Comparison of ENCODE assay signal across 11 cellular contexts in the genomic region with DNA sequence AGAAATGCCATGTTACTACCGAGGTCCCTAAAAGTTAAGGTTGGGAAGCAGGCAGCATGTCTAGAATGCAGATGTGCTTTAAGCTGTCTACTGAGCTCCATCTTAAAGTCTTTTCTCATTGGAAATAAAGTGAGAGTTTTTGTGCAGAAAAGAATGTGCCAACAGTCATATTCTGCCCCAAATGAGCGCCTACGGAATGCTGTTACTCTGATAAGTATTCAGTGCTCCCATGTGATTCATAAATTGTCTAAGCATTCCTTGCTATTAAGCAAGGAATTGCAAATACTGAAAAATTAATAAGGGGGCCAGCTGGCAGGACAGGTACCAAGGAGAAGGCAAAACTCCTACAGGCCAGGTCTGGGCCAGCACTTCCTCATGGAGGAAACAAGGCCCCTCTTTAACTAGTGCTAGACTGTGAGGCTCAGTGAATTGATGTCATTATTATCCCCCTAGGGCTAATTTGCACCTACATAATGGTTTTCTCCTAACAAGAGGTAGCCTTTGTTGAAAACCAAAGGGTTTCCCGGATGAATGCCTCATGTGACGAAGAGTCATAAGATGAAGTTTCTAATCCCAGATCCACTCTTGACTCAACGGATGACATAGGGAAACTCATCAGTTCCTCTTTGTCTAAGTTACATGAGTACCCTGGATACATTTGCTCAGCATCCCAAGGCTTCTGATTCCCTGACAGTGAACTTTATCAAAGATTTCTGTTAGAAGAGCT. TPM values are rescaled to one million over a fixed set of nuclear protein-coding genes. Genes with fewer than 3 reads are reported as not detected.
DNase-seq lines count a peak whose midpoint lies in the region; TF ChIP-seq lines count a peak whose summit lies in the region.
"Had no signal": no experiment of that assay in that cellular context is flagged by ENCODE, and none has a peak within 500 bp of the region (broad histone marks: within the 10 kb centered on the region; RNA-seq: fewer than 3 reads in every experiment).

No MANE protein-coding gene starts in this region.

- H3K4me1 Mint-ChIP-seq in glutamatergic neuron (ENCODE audit: low read depth, unreplicated experiment) = peaks cover 20% of the 10 kb centered on the region

- TF ChIP-seq POLR2A in suprapubic skin (IDR thresholded peaks at IDR 0.05) = no peak

- no peak for TF ChIP-seq EP300 in suprapubic skin (IDR thresholded peaks at IDR 0.05)

- no peaks in the 10 kb centered on the region for H3K4me1 ChIP-seq in colonic mucosa
- H3K4me1 ChIP-seq in suprapubic skin = peaks cover 8% of the 10 kb centered on the region

- WGBS in suprapubic skin = 88% methylated on average over 6 of the region's 6 CpGs

- peak; percentile 7 for DNase-seq in NCI-H146 treated with DMSO at 0.1 percent for 48 hours (lab: John Stamatoyannopoulos, UW; ENCODE audit: unreplicated experiment)
- DNase-seq in colonic mucosa = no peak
- DNase-seq in medulla oblongata (ENCODE audit: extremely low spot score) = peak; percentile 78
- DNase-seq in suprapubic skin (ENCODE audit: low spot score in 2 of 2) = no peak
- DNase-seq in EL = no peak
- no peak for DNase-seq in glutamatergic neuron
- DNase-seq in ecto neural progenitor cell (ENCODE audit: low spot score) = no peak
- DNase-seq: activated effector memory CD4-positive, alpha-beta T cell treated with anti-CD3 and anti-CD28 coated beads, Interleukin-2, amount 50 U/mL, for 16 hours; NCI-H1092; spleen had no signal

- H3K9me3 ChIP-seq in colonic mucosa = no peaks in the 10 kb centered on the region
- no peaks in the 10 kb centered on the region for H3K9me3 ChIP-seq in suprapubic skin
- H3K9me3 ChIP-seq: spleen had no signal

- intact Hi-C loops in colonic mucosa (cut with DNase I) = no loop called here

- H3K36me3 Mint-ChIP-seq in glutamatergic neuron (ENCODE audit: unreplicated experiment) = no peaks in the 10 kb centered on the region

- peaks cover 2% of the 10 kb centered on the region for H3K9me3 Mint-ChIP-seq in glutamatergic neuron (ENCODE audit: unreplicated experiment)

- H3K36me3 ChIP-seq in colonic mucosa (no peaks in the 10 kb centered on the region), suprapubic skin (no peaks in the 10 kb centered on the region)
- H3K36me3 ChIP-seq: spleen had no signal

- no peak overlapping the region for H3K4me3 ChIP-seq in colonic mucosa
- H3K4me3 ChIP-seq in suprapubic skin = no peak overlapping the region
- H3K4me3 ChIP-seq: spleen had no signal

- peaks cover 2% of the 10 kb centered on the region for H3K27me3 Mint-ChIP-seq in glutamatergic neuron (ENCODE audit: unreplicated experiment)

- H3K27me3 ChIP-seq in colonic mucosa = no peaks in the 10 kb centered on the region
- H3K27me3 ChIP-seq in suprapubic skin = no peaks in the 10 kb centered on the region
- H3K27me3 ChIP-seq: spleen had no signal

- H3K27ac ChIP-seq in colonic mucosa = peak overlapping the region; percentile 50
- peak overlapping the region; percentile 7 for H3K27ac ChIP-seq in suprapubic skin
- H3K27ac ChIP-seq: VCaP had no signal

- no peak overlapping the region for H3K4me3 Mint-ChIP-seq in glutamatergic neuron (ENCODE audit: unreplicated experiment)

- TF ChIP-seq CTCF in colonic mucosa (IDR thresholded peaks at IDR 0.05) (no peak), suprapubic skin (IDR thresholded peaks at IDR 0.05) (no peak), glutamatergic neuron (IDR thresholded peaks at IDR 0.05; ENCODE audit: partially characterized antibody, unreplicated experiment) (no peak)

- H3K9ac ChIP-seq in colonic mucosa (ENCODE audit: low read depth in 2 of 2, low read length in 2 of 2) = no peak overlapping the region

- no peak overlapping the region for H3K27ac Mint-ChIP-seq in glutamatergic neuron (ENCODE audit: unreplicated experiment)

RNA-seq across cellular contexts. Expression of a gene that starts 16.4 kb away (rescaled TPM):
- 10 to 100 TPM in 1 of 2 donors, 1 to 10 TPM in 1; 5.4 to 25.2 TPM for total RNA-seq in colonic mucosa
- 1 to 10 TPM; 3.4 to 8.9 (median 6.6) TPM for total RNA-seq in suprapubic skin
- total RNA-seq in glutamatergic neuron (ENCODE audit: unreplicated experiment) = 89.0 TPM

Comparison
In these comparisons a context has a peak if more than half of its experiments do, and no peak if none do; other contexts are left out.
1. DNase-seq: peak in NCI-H146 treated with DMSO at 0.1 percent for 48 hours (single experiment) and medulla oblongata (single experiment); none in colonic mucosa (single experiment), suprapubic skin (0 of 2), EL (single experiment), glutamatergic neuron (single experiment) and ecto neural progenitor cell (single experiment).